Comparison of ENCODE assay signal across 1 cellular context in the genomic region with DNA sequence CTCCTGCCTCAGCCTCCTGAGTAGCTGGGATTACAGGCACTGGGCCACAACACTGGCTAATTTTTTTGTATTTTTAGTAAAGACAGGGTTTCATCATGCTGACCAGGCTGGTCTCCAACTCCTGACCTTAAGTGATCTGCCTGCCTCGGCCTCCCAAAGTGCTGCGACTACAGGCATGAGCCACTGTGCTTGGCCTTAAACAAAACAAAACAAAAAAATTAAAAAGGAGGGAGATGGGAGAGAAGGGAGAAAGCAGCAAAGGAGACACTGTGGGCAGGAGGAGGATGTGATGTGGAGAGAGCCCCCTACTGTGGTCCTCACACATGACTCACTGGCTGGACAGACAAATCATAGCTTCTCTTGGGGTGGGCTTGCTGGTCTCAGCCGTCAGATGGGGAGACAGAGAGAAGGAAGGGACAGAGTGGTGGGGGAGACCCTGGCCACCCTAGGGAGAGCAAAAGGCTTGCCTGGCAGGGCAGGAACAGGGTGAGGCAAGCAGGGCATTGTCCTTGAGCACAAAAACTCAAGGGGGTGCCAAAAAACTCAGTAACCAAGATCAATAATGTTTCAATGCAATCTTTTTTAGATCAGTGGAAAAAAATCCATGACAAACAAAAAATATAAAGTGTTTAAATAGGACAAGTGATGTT.
TF ChIP-seq lines count a peak whose summit lies in the region.

No MANE protein-coding gene starts in this region.

TF ChIP-seq in H1, 55 proteins besides CTCF, POLR2A, EP300 and RAD21:
- TF ChIP-seq BCL11A (IDR thresholded peaks at IDR 0.05; ENCODE audit: low read depth in 2 of 2, low read length in 2 of 2), result no peak
- no peak for TF ChIP-seq MAFK (IDR thresholded peaks at IDR 0.05; ENCODE audit: low read depth, low read length)
- TF ChIP-seq JUN (IDR thresholded peaks at IDR 0.05; ENCODE audit: low read depth, low read length), result no peak
- no peak for TF ChIP-seq RNF2 (IDR thresholded peaks at IDR 0.05; ENCODE audit: borderline replicate concordance, low read depth, low read length, missing control alignments, poor library complexity, severe bottlenecking)
- TF ChIP-seq HDAC6 (IDR thresholded peaks at IDR 0.05; ENCODE audit: low read depth, low read length), result no peak
- no peak for TF ChIP-seq KDM1A (IDR thresholded peaks at IDR 0.05; ENCODE audit: borderline replicate concordance, low read length)
- TF ChIP-seq, protein P1, sequence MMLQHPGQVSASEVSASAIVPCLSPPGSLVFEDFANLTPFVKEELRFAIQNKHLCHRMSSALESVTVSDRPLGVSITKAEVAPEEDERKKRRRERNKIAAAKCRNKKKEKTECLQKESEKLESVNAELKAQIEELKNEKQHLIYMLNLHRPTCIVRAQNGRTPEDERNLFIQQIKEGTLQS (IDR thresholded peaks at IDR 0.05; ENCODE audit: insufficient read depth, low read depth, low read length), result no peak
- TF ChIP-seq NRF1 (IDR thresholded peaks at IDR 0.05; ENCODE audit: low read depth, low read length), result no peak
- TF ChIP-seq GABPA (IDR thresholded peaks at IDR 0.05; ENCODE audit: borderline replicate concordance, insufficient read depth, low read length), result no peak
